28 cellular contexts compared by ENCODE assay signal in the genomic region with DNA sequence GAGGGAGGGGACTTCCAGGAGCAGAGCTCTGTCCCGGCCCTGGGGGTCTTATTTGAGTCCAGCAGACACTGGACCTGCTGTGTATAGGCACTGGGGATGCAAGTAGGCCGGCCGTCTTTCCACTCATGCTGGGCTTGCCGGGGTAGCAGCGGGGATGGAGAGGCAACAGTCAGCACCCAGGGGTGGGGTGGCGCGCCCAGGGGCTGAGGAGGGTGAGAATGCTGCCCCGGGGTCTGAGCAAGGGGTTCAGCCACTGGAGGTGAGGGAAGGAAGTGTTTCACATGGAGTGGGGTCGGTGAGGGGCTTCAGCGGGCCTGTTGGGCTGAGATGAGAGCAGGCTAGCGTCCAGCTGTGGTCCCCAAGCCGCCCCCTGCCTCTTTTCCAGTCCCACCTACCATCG.
"Had no signal": no experiment of that assay in that cellular context is flagged by ENCODE, and none has a peak within 500 bp of the region (broad histone marks: within the 10 kb centered on the region; RNA-seq: fewer than 3 reads in every experiment).

No MANE protein-coding gene starts in this region.

- H3K9ac ChIP-seq: neural progenitor cell, parathyroid adenoma had no signal

- H3K4me3 Mint-ChIP-seq: naive thymus-derived CD4-positive, alpha-beta T cell; natural killer cell; nephron; neural progenitor cell; stimulated activated effector memory CD8-positive, alpha-beta T cell treated with anti-CD3 and anti-CD28 coated beads, Interleukin-12 subunit alpha, Interleukin-12 subunit beta, amount 100 ng/mL, for 72 hours; stimulated activated naive CD8-positive, alpha-beta T cell treated with anti-CD3 and anti-CD28 coated beads, Interleukin-15, Interleukin-2, amounts not matched to agents 100 ng/mL and 50 ng/mL, for 24 hours had no signal

- H3K36me3 ChIP-seq: neural progenitor cell, neutrophil, ovary, right lobe of liver, stomach, thoracic aorta, thyroid gland, tibial nerve, upper lobe of left lung, vagina had no signal

- H3K27ac Mint-ChIP-seq: naive thymus-derived CD4-positive, alpha-beta T cell; natural killer cell; nephron; neural progenitor cell; progenitor cell of endocrine pancreas; stimulated activated effector memory CD8-positive, alpha-beta T cell treated with anti-CD3 and anti-CD28 coated beads, Interleukin-12 subunit alpha, Interleukin-12 subunit beta, amount 100 ng/mL, for 72 hours; stimulated activated naive CD8-positive, alpha-beta T cell treated with anti-CD3 and anti-CD28 coated beads, Interleukin-15, Interleukin-2, amounts not matched to agents 100 ng/mL and 50 ng/mL, for 24 hours had no signal

- DNase-seq: naive thymus-derived CD4-positive, alpha-beta T cell; natural killer cell; nucleus accumbens; ovary; right lobe of liver; sigmoid colon; small intestine; stimulated activated CD4-positive, alpha-beta T cell treated with anti-CD3 and anti-CD28 coated beads, Interleukin-15, amount 100 ng/mL, for 24 hours; stimulated activated CD4-positive, alpha-beta T cell treated with anti-CD3 and anti-CD28 coated beads, Interleukin-2, amount 100 ng/mL, for 24 hours; stimulated activated CD4-positive, alpha-beta T cell treated with anti-CD3 and anti-CD28 coated beads, Interleukin-2, amount 100 ng/mL, for 48 hours; stimulated activated CD4-positive, alpha-beta T cell treated with anti-CD3 and anti-CD28 coated beads, Interleukin-4, amount 100 ng/mL, for 24 hours; stimulated activated naive CD4-positive, alpha-beta T cell treated with Interleukin-2 at 50 U/mL for 16 hours; stomach; trophoblast cell had no signal

- FAIRE-seq: small intestine, urothelium cell line had no signal

- H3K9me3 ChIP-seq: neutrophil, ovary, psoas muscle, right lobe of liver, sigmoid colon, stomach, thoracic aorta, thyroid gland, tibial nerve, upper lobe of left lung, vagina had no signal

- H3K4me1 Mint-ChIP-seq: natural killer cell, nephron, neural progenitor cell had no signal

- H3K27ac ChIP-seq: neural progenitor cell, neutrophil, ovary, parathyroid adenoma, psoas muscle, right lobe of liver, stomach, thoracic aorta, thyroid gland, tibial nerve, upper lobe of left lung, vagina had no signal

- H3K4me3 ChIP-seq: neural progenitor cell, ovary, psoas muscle, right lobe of liver, sigmoid colon, stomach, thoracic aorta, thyroid gland, tibial nerve, upper lobe of left lung, vagina had no signal

- H3K4me1 ChIP-seq: neural progenitor cell, parathyroid adenoma, psoas muscle, right lobe of liver, upper lobe of left lung, vagina had no signal

- H3K27me3 Mint-ChIP-seq: naive thymus-derived CD4-positive, alpha-beta T cell; stimulated activated naive CD8-positive, alpha-beta T cell treated with anti-CD3 and anti-CD28 coated beads, Interleukin-15, Interleukin-2, amounts not matched to agents 100 ng/mL and 50 ng/mL, for 24 hours had no signal

- H3K9me3 Mint-ChIP-seq: naive thymus-derived CD4-positive, alpha-beta T cell; natural killer cell; nephron; neural progenitor cell; stimulated activated effector memory CD8-positive, alpha-beta T cell treated with anti-CD3 and anti-CD28 coated beads, Interleukin-12 subunit alpha, Interleukin-12 subunit beta, amount 100 ng/mL, for 72 hours; stimulated activated naive CD8-positive, alpha-beta T cell treated with anti-CD3 and anti-CD28 coated beads, Interleukin-15, Interleukin-2, amounts not matched to agents 100 ng/mL and 50 ng/mL, for 24 hours had no signal

- H3K36me3 Mint-ChIP-seq: naive thymus-derived CD4-positive, alpha-beta T cell; natural killer cell; neural progenitor cell; stimulated activated effector memory CD8-positive, alpha-beta T cell treated with anti-CD3 and anti-CD28 coated beads, Interleukin-12 subunit alpha, Interleukin-12 subunit beta, amount 100 ng/mL, for 72 hours had no signal

- ATAC-seq: natural killer cell; right lobe of liver; stimulated activated effector memory CD8-positive, alpha-beta T cell treated with anti-CD3 and anti-CD28 coated beads, Interleukin-12 subunit alpha, Interleukin-12 subunit beta, amount 100 ng/mL, for 72 hours had no signal
